In the genomic region with DNA sequence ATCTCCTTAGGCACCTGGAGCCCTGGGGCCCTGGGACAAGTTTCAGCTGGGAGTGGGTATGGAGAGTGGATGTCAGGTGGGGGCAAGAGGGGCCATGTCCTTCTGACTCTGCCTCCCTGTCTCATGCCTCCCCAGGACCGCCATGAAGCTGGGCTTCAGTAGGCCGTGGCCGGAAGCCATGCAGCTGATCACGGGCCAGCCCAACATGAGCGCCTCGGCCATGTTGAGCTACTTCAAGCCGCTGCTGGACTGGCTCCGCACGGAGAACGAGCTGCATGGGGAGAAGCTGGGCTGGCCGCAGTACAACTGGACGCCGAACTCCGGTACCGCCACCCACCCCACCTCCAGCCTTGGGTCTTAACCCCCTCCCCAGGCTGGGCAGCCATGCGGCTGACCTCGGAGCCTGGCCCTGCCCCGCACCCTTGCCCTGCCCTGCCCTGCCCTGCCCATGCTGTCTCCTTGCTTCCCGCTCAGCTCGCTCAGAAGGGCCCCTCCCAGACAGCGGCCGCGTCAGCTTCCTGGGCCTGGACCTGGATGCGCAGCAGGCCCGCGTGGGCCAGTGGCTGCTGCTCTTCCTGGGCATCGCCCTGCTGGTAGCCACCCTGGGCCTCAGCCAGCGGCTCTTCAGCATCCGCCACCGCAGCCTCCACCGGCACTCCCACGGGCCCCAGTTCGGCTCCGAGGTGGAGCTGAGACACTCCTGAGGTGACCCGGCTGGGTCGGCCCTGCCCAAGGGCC, we compare ENCODE assay signal across 2 cellular contexts.
TF ChIP-seq lines count a peak whose summit lies in the region.

No MANE protein-coding gene starts in this region.

TF ChIP-seq in IMR-90, 13 proteins besides CTCF, POLR2A, EP300 and RAD21:
- TF ChIP-seq ELK1 (IDR thresholded peaks at IDR 0.05; ENCODE audit: borderline replicate concordance, low read depth, low read length) = no peak
- TF ChIP-seq CEBPB (IDR thresholded peaks at IDR 0.05; ENCODE audit: low read depth, low read length) = no peak
- TF ChIP-seq FOS (IDR thresholded peaks at IDR 0.05; ENCODE audit: low read depth, low read length) = no peak

TF ChIP-seq in H1, 55 proteins besides CTCF, POLR2A, EP300 and RAD21:
- TF ChIP-seq TAF1 (IDR thresholded peaks at IDR 0.05; ENCODE audit: low read depth, low read length) (no peak), SP2 (IDR thresholded peaks at IDR 0.05; ENCODE audit: low read length) (no peak), BACH1 (IDR thresholded peaks at IDR 0.05; ENCODE audit: low read length) (no peak), NRF1 (IDR thresholded peaks at IDR 0.05; ENCODE audit: low read depth, low read length) (no peak), TAF7 (optimal IDR thresholded peaks at IDR 0.05; ENCODE audit: borderline replicate concordance, low read depth, low read length) (no peak), JUND (IDR thresholded peaks at IDR 0.05; ENCODE audit: low read length) (no peak), ATF2 (IDR thresholded peaks at IDR 0.05; ENCODE audit: low read length) (no peak), MAFK (IDR thresholded peaks at IDR 0.05; ENCODE audit: low read depth, low read length) (no peak), KDM5A (IDR thresholded peaks at IDR 0.05; ENCODE audit: low read length) (no peak), KDM1A (IDR thresholded peaks at IDR 0.05; ENCODE audit: borderline replicate concordance, low read length) (no peak), CHD2 (IDR thresholded peaks at IDR 0.05; ENCODE audit: low read length) (no peak), CBX8 (IDR thresholded peaks at IDR 0.05; ENCODE audit: borderline replicate concordance, low read depth, low read length) (no peak), GTF2F1 (IDR thresholded peaks at IDR 0.05; ENCODE audit: borderline replicate concordance, low read depth, low read length) (no peak), SIRT6 (IDR thresholded peaks at IDR 0.05; ENCODE audit: low read length) (no peak)
- TF ChIP-seq, protein P1, sequence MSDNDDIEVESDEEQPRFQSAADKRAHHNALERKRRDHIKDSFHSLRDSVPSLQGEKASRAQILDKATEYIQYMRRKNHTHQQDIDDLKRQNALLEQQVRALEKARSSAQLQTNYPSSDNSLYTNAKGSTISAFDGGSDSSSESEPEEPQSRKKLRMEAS (IDR thresholded peaks at IDR 0.05) = no peak
